Comparison of ENCODE assay signal across 8 cellular contexts in the genomic region with DNA sequence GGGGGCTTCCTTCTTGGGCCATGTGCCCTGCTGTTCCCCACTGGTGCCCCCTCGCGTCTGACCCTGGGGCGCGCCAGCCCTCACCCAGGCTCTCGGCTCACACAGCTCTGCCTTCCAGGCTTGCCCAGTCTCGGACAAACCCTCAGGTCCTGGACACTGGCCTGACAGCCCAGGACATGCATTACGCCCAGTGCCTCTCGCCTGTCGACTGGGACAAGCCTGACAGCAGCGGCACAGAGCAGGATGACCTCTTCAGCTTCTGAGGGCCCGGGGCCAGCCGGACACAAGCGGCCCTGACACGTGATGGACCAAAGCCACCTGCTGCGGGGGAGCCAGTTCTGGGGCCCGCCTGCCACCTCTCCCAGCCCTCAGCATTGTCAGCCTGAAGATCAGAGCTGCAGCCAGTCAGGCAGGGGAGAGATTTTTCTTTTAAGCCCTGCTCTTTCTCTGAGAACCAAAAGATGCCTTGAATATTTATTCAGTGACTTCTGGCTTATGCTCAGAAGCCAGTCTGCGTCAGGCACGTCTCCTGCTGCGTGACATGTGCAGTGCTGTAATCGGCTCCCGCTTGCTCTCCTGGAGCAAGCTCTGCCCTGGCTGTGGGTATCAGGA. TPM values are rescaled to one million over a fixed set of nuclear protein-coding genes. Genes with fewer than 3 reads are reported as not detected.
DNase-seq lines count a peak whose midpoint lies in the region; ATAC-seq, FAIRE-seq and TF ChIP-seq lines count a peak whose summit lies in the region.

No MANE protein-coding gene starts in this region.

- no peak for TF ChIP-seq POLR2A in adrenal gland (IDR thresholded peaks at IDR 0.05)
- TF ChIP-seq POLR2A in testis (IDR thresholded peaks at IDR 0.05), result no peak
- TF ChIP-seq POLR2A in GM12892 (IDR thresholded peaks at IDR 0.05; ENCODE audit: low read depth, low read length), result no peak

- WGBS in adrenal gland, 4 donors, result 62 to 77% (median 65%) methylated on average over 14 to 21 of the region's 21 CpGs
- WGBS in testis, 2 donors, result 37 to 73% methylated on average over 6 to 21 of the region's 21 CpGs

- DNase-seq in activated CD4-positive, alpha-beta T cell treated with anti-CD3 and anti-CD28 coated beads, Interleukin-2, amount 10 ng/mL, durations not matched to agents 24 days and 14 days, result peak; percentile 74
- no peak for DNase-seq in activated CD4-positive, alpha-beta T cell treated with anti-CD3 and anti-CD28 coated beads for 48 hours
- peak in 3 of 7 donors; percentile 37 to 79 (median 54) for DNase-seq in adrenal gland
- peak; percentile 57 for DNase-seq in inferior parietal cortex (ENCODE audit: extremely low spot score)
- DNase-seq in testis, result peak; percentile 58
- no peak for DNase-seq in GM12892 (ENCODE audit: insufficient read length)
- no peak for DNase-seq in NCI-H1105 (lab: John Stamatoyannopoulos, UW)

- H3K27ac ChIP-seq in adrenal gland (peak overlapping the region in 3 of 5 donors; percentile 12 to 79 (median 76)), testis (peak overlapping the region in 1 of 2 donors; percentile 41)

- peaks cover 10% of the 10 kb centered on the region for H3K36me3 Mint-ChIP-seq in activated CD4-positive, alpha-beta T cell treated with anti-CD3 and anti-CD28 coated beads, Interleukin-2, amount 10 ng/mL, durations not matched to agents 24 days and 14 days (ENCODE audit: low read depth)

- H3K4me1 ChIP-seq in adrenal gland (replicated peaks in 1 of 2) (peaks cover 5 to 30% of the 10 kb centered on the region in 2 donors), testis (peaks cover 13% of the 10 kb centered on the region)

- no peak for ATAC-seq in GM18498 (IDR thresholded peaks at IDR 0.05; ENCODE audit: unreplicated experiment)

- FAIRE-seq in GM12892 (lab: Jason Lieb, UNC), result no peak

- no peak overlapping the region for H3K4me3 Mint-ChIP-seq in activated CD4-positive, alpha-beta T cell treated with anti-CD3 and anti-CD28 coated beads, Interleukin-2, amount 10 ng/mL, durations not matched to agents 24 days and 14 days

- H3K4me1 Mint-ChIP-seq in activated CD4-positive, alpha-beta T cell treated with anti-CD3 and anti-CD28 coated beads, Interleukin-2, amount 10 ng/mL, durations not matched to agents 24 days and 14 days, result peaks cover 42% of the 10 kb centered on the region

- H3K9me3 ChIP-seq in adrenal gland (replicated peaks in 1 of 3), result no peaks in the 10 kb centered on the region
- no peaks in the 10 kb centered on the region for H3K9me3 ChIP-seq in testis

- no peaks in the 10 kb centered on the region for H3K9me3 Mint-ChIP-seq in activated CD4-positive, alpha-beta T cell treated with anti-CD3 and anti-CD28 coated beads, Interleukin-2, amount 10 ng/mL, durations not matched to agents 24 days and 14 days

- peaks cover 3% of the 10 kb centered on the region for H3K27me3 Mint-ChIP-seq in activated CD4-positive, alpha-beta T cell treated with anti-CD3 and anti-CD28 coated beads, Interleukin-2, amount 10 ng/mL, durations not matched to agents 24 days and 14 days

- TF ChIP-seq CTCF in adrenal gland (IDR thresholded peaks at IDR 0.05), result no peak
- no peak for TF ChIP-seq CTCF in testis (IDR thresholded peaks at IDR 0.05)

- H3K36me3 ChIP-seq in adrenal gland (replicated peaks in 1 of 2) (peaks cover 0 to 6% of the 10 kb centered on the region in 2 donors), testis (ENCODE audit: low read depth, missing control alignments) (no peaks in the 10 kb centered on the region)

- intact Hi-C loops in activated CD4-positive, alpha-beta T cell treated with anti-CD3 and anti-CD28 coated beads, Interleukin-2, amount 10 ng/mL, durations not matched to agents 24 days and 14 days (cut with micrococcal nuclease), result no loop called here
- intact Hi-C loops in adrenal gland (cut with DNase I), result no loop called here
- intact Hi-C loops in testis (cut with DNase I; ENCODE audit: low total_unique reads), result no loop called here

- no peaks in the 10 kb centered on the region for H3K27me3 ChIP-seq in adrenal gland
- no peaks in the 10 kb centered on the region for H3K27me3 ChIP-seq in testis

- H3K27ac Mint-ChIP-seq in activated CD4-positive, alpha-beta T cell treated with anti-CD3 and anti-CD28 coated beads, Interleukin-2, amount 10 ng/mL, durations not matched to agents 24 days and 14 days, result no peak overlapping the region

- H3K4me3 ChIP-seq in adrenal gland (no peak overlapping the region), testis (no peak overlapping the region)

RNA-seq across cellular contexts. Expression of a gene that starts 23.4 kb away (rescaled TPM):
- total RNA-seq in activated CD4-positive, alpha-beta T cell treated with anti-CD3 and anti-CD28 coated beads, Interleukin-2, amount 10 ng/mL, durations not matched to agents 24 days and 14 days, result 6.1 TPM in 2 replicates
- total RNA-seq in adrenal gland (10 to 100 TPM; 26.3 to 39.1 (median 29.0) TPM), testis (10 to 100 TPM; 16.6 to 19.8 TPM)
- polyA plus RNA-seq in adrenal gland (10 to 100 TPM; 19.0 to 25.6 (median 21.4) TPM), testis (ENCODE audit: insufficient read depth, low read depth, low replicate concordance) (11.7 TPM)
- polyA plus RNA-seq in GM12892 (2012; ENCODE audit: missing spikeins), result 8.7 TPM

RNA-seq across cellular contexts. Expression of a gene that starts 49.8 kb away (rescaled TPM):
- total RNA-seq in activated CD4-positive, alpha-beta T cell treated with anti-CD3 and anti-CD28 coated beads, Interleukin-2, amount 10 ng/mL, durations not matched to agents 24 days and 14 days, result 2.2 and 2.9 TPM in 2 replicates
- total RNA-seq in adrenal gland (10 to 100 TPM; 23.7 to 58.7 (median 31.2) TPM), testis (10 to 100 TPM; 12.8 to 21.1 TPM)
- polyA plus RNA-seq in adrenal gland (10 to 100 TPM in 2 of 3 donors, 1 to 10 TPM in 1; 8.3 to 14.1 (median 13.7) TPM), testis (ENCODE audit: insufficient read depth, low read depth, low replicate concordance) (14.8 TPM)
- polyA plus RNA-seq in GM12892 (2012; ENCODE audit: missing spikeins), result 0.15 TPM

Comparison
In these comparisons a context has a peak if more than half of its experiments do, and no peak if none do; other contexts are left out.
1. DNase-seq: peak in activated CD4-positive, alpha-beta T cell treated with anti-CD3 and anti-CD28 coated beads, Interleukin-2, amount 10 ng/mL, durations not matched to agents 24 days and 14 days (single experiment), inferior parietal cortex (single experiment) and testis (single experiment); none in activated CD4-positive, alpha-beta T cell treated with anti-CD3 and anti-CD28 coated beads for 48 hours (single experiment), GM12892 (single experiment) and NCI-H1105 (single experiment).